In genomic region chr10:72248477-72249151, GRCh38 we compare ENCODE assay signal across 2 cellular contexts.
TF ChIP-seq lines count a peak whose summit lies in the region.

No MANE protein-coding gene starts in this region.

TF ChIP-seq in GM12891, 5 proteins besides CTCF, POLR2A, EP300 and RAD21:
- TF ChIP-seq POU2F2 (IDR thresholded peaks at IDR 0.05; ENCODE audit: low read depth, low read length): peak; percentile 91
- peak; percentile 68 for TF ChIP-seq SPI1 (IDR thresholded peaks at IDR 0.05; ENCODE audit: low read depth, low read length)
- peak; percentile 88 for TF ChIP-seq POLR2AphosphoS5 (IDR thresholded peaks at IDR 0.05; ENCODE audit: low read depth, low read length)
- peak; percentile 92 for TF ChIP-seq TAF1 (IDR thresholded peaks at IDR 0.05; ENCODE audit: low read depth, low read length)
- peak; percentile 51 for TF ChIP-seq PAX5 (IDR thresholded peaks at IDR 0.05; ENCODE audit: insufficient read depth, low read length, severe bottlenecking)

TF ChIP-seq in endothelial cell of umbilical vein, 7 proteins besides CTCF, POLR2A, EP300 and RAD21:
- TF ChIP-seq POLR2AphosphoS5 (IDR thresholded peaks at IDR 0.05; ENCODE audit: insufficient read depth, low read depth, low read length): peak; percentile 89
- no peak for TF ChIP-seq JUN (IDR thresholded peaks at IDR 0.05; ENCODE audit: borderline replicate concordance, insufficient read depth, insufficient read length, low read depth)
- peak; percentile 42 for TF ChIP-seq MYC (IDR thresholded peaks at IDR 0.05; ENCODE audit: low read depth, low read length)
TF ChIP-seq in endothelial cell of umbilical vein: peak in this region for 2.
